Comparison of ENCODE assay signal across 1 cellular context in genomic region chr16:84960942-84961341, GRCh38.
A peak's percentile ranks its signal among the peaks of the same experiment; 100 is the strongest.
TF ChIP-seq lines count a peak whose summit lies in the region.

No MANE protein-coding gene starts in this region.

TF ChIP-seq in HepG2, 621 proteins besides CTCF, POLR2A, EP300 and RAD21 (continued from another document):
- TF ChIP-seq ZNF281 (CRISPR knock-in tag; IDR thresholded peaks at IDR 0.05; ENCODE audit: borderline replicate concordance) (peak; percentile 32; the same call in 1 of the 2 replicates), ZKSCAN8 (CRISPR knock-in tag; IDR thresholded peaks at IDR 0.05; ENCODE audit: borderline replicate concordance) (no peak), HNRNPL (IDR thresholded peaks at IDR 0.05; ENCODE audit: low read depth, low read length) (no peak), PCBP1 (IDR thresholded peaks at IDR 0.05; ENCODE audit: borderline replicate concordance, low read depth, low read length) (no peak), SRSF9 (IDR thresholded peaks at IDR 0.05; ENCODE audit: borderline replicate concordance, insufficient read depth, low read depth, low read length, poor library complexity, severe bottlenecking) (no peak), ZMYM3 (CRISPR knock-in tag; IDR thresholded peaks at IDR 0.05) (peak; percentile 49; the same call in 1 of the 2 replicates), CREM (IDR thresholded peaks at IDR 0.05) (no peak), CREM (CRISPR knock-in tag; IDR thresholded peaks at IDR 0.05) (no peak), REST (IDR thresholded peaks at IDR 0.05; ENCODE audit: borderline replicate concordance in 1 of 2, low read depth in 1 of 2, low read length in 2 of 2) (no peak), ZSCAN29 (CRISPR knock-in tag; conservative IDR thresholded peaks at IDR 0.05) (no peak), ZNF292 (CRISPR knock-in tag; IDR thresholded peaks at IDR 0.05; ENCODE audit: borderline replicate concordance, low read depth) (no peak), ZNF7 (CRISPR knock-in tag; IDR thresholded peaks at IDR 0.05) (no peak), CBFB (CRISPR knock-in tag; IDR thresholded peaks at IDR 0.05) (no peak), SOX13 (IDR thresholded peaks at IDR 0.05) (no peak), SOX13 (CRISPR knock-in tag; conservative IDR thresholded peaks at IDR 0.05 in 1 of 2, IDR thresholded peaks at IDR 0.05 in 1 of 2) (0 out of 4 replicates have a peak, but pooled peaks of 1 of the 2 experiments have one; percentile 5), NR2F2 (IDR thresholded peaks at IDR 0.05; ENCODE audit: borderline replicate concordance, low read depth) (no peak), GFI1 (CRISPR knock-in tag; IDR thresholded peaks at IDR 0.05; ENCODE audit: borderline replicate concordance) (no peak), NR2C2 (CRISPR knock-in tag; IDR thresholded peaks at IDR 0.05; ENCODE audit: borderline replicate concordance) (no peak), GATAD2A (CRISPR knock-in tag; IDR thresholded peaks at IDR 0.05) (0 out of 2 replicates have a peak, but pooled peaks have one; percentile 36), PBX3 (CRISPR knock-in tag; IDR thresholded peaks at IDR 0.05; ENCODE audit: borderline replicate concordance) (no peak), RARA (CRISPR knock-in tag; IDR thresholded peaks at IDR 0.05) (0 out of 2 replicates have a peak, but pooled peaks have one; percentile 9), IKZF1 (IDR thresholded peaks at IDR 0.05) (no peak), ZNF629 (CRISPR knock-in tag; conservative IDR thresholded peaks at IDR 0.05) (0 out of 2 replicates have a peak, but pooled peaks have one; percentile 23), ZKSCAN1 (IDR thresholded peaks at IDR 0.05; ENCODE audit: low read length) (peak; percentile 29; the same call in 1 of the 2 replicates), GATAD1 (CRISPR knock-in tag; IDR thresholded peaks at IDR 0.05) (no peak), PREB (CRISPR knock-in tag; IDR thresholded peaks at IDR 0.05) (no peak), ZNF615 (CRISPR knock-in tag; IDR thresholded peaks at IDR 0.05; ENCODE audit: borderline replicate concordance) (no peak), ZNF383 (CRISPR knock-in tag; IDR thresholded peaks at IDR 0.05; ENCODE audit: borderline replicate concordance) (no peak), ZNF362 (CRISPR knock-in tag; IDR thresholded peaks at IDR 0.05; ENCODE audit: borderline replicate concordance) (peak; percentile 78; the same call in 1 of the 2 replicates), YEATS4 (CRISPR knock-in tag; IDR thresholded peaks at IDR 0.05; ENCODE audit: borderline replicate concordance) (no peak)
